23 cellular contexts compared by ENCODE assay signal in the genomic region with DNA sequence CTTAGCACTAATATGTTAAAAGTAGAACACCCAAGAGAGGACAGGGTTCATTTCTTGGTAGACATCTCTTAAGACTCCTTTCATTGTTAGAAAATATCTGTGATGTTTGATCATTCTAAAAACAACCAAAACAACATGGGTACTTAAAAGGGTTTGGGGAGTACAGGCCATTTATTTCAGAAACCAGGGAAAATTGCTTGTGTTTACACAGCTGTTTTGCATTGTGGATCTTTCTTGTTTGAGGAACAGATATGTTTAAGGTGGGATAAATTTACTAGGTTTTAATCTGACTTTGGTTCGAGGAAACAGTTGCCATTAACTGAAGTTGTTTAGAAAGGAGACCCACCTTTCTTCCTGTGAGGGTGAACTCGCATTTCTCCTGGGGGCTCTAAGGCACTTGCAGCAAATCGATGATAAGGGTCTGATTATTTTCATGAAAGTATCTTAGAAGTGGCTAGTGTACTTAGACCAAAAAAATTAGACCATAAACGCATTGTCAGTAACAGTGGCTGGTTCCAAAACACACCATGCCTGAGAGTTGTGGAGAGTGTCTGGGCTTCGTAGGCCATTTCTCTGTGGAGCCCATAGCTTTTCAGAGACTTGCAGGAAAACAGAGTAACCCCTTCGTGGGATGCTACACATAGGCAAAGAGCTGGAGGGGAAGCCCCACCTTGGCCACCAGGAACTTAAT. TPM values are rescaled to one million over a fixed set of nuclear protein-coding genes. Genes with fewer than 3 reads are reported as not detected.
A peak's percentile ranks its signal among the peaks of the same experiment; 100 is the strongest.
DNase-seq lines count a peak whose midpoint lies in the region; ATAC-seq and TF ChIP-seq lines count a peak whose summit lies in the region.
"Had no signal": no experiment of that assay in that cellular context is flagged by ENCODE, and none has a peak within 500 bp of the region (broad histone marks: within the 10 kb centered on the region; RNA-seq: fewer than 3 reads in every experiment).

No MANE protein-coding gene starts in this region.

- no peaks in the 10 kb centered on the region for H3K9me3 ChIP-seq in SJCRH30 (replicated peaks)
- H3K9me3 ChIP-seq in hepatocyte (ENCODE audit: low read depth): no peaks in the 10 kb centered on the region
- H3K9me3 ChIP-seq: BLaER1 had no signal

- H2AFZ ChIP-seq in hepatocyte: no peak overlapping the region
- H2AFZ ChIP-seq: GM23338 had no signal

- H3K27ac Mint-ChIP-seq in natural killer cell treated with Interleukin-12 subunit alpha and Interleukin-12 subunit beta and Interleukin-15 and Interleukin-18, amount 100 ng/mL, for 72 hours: no peak overlapping the region
- no peak overlapping the region for H3K27ac Mint-ChIP-seq in natural killer cell
- H3K27ac Mint-ChIP-seq in activated T-helper 17 cell treated with anti-CD3 and anti-CD28 coated beads, Interleukin-2, amount 50 U/mL, for 72 hours: no peak overlapping the region
- no peak overlapping the region for H3K27ac Mint-ChIP-seq in activated T-cell treated with anti-CD3 and anti-CD28 coated beads, Interleukin-2, amount 50 U/mL, for 72 hours
- H3K27ac Mint-ChIP-seq: GM23338, H9 had no signal

- ATAC-seq in natural killer cell treated with Interleukin-12 subunit alpha and Interleukin-12 subunit beta and Interleukin-15 and Interleukin-18, amount 100 ng/mL, for 72 hours: no peak
- no peak for ATAC-seq in natural killer cell
- no peak for ATAC-seq in activated T-helper 17 cell treated with anti-CD3 and anti-CD28 coated beads, Interleukin-2, amount 50 U/mL, for 72 hours (replicated peaks)
- no peak for ATAC-seq in activated T-cell treated with anti-CD3 and anti-CD28 coated beads, Interleukin-2, amount 50 U/mL, for 72 hours (replicated peaks in 1 of 2)
- ATAC-seq: GM23338, K562 had no signal

- DNase-seq in natural killer cell treated with Interleukin-12 subunit alpha and Interleukin-12 subunit beta and Interleukin-15 and Interleukin-18, amount 100 ng/mL, for 72 hours (ENCODE audit: low spot score): peak; percentile 53
- no peak for DNase-seq in natural killer cell
- DNase-seq in SJCRH30: peak in 1 of 2 experiments; percentile 61
- no peak for DNase-seq in hepatocyte (ENCODE audit: low spot score)
- no peak for DNase-seq in kidney glomerular epithelial cell (lab: John Stamatoyannopoulos, UW)
- no peak for DNase-seq in activated T-cell treated with anti-CD3 and anti-CD28 coated beads, Interleukin-2, amount 50 U/mL, for 72 hours
- DNase-seq in RWPE1 (ENCODE audit: low spot score): no peak
- DNase-seq: CD4-positive, CD25-positive, alpha-beta regulatory T cell; DMS153; H9; Kasumi-1; MV-4-11; NCI-H187; NCI-H446; NCI-H524 treated with DMSO at 0.1 percent for 48 hours had no signal

- no peaks in the 10 kb centered on the region for H3K27me3 ChIP-seq in SJCRH30
- H3K27me3 ChIP-seq in hepatocyte: no peaks in the 10 kb centered on the region
- H3K27me3 ChIP-seq: BLaER1 had no signal

- H3K4me1 Mint-ChIP-seq in natural killer cell treated with Interleukin-12 subunit alpha and Interleukin-12 subunit beta and Interleukin-15 and Interleukin-18, amount 100 ng/mL, for 72 hours (ENCODE audit: low read depth in 2 of 2): peaks cover 0 to 6% of the 10 kb centered on the region in 2 donors
- no peaks in the 10 kb centered on the region for H3K4me1 Mint-ChIP-seq in natural killer cell
- H3K4me1 Mint-ChIP-seq in activated T-helper 17 cell treated with anti-CD3 and anti-CD28 coated beads, Interleukin-2, amount 50 U/mL, for 72 hours: peaks cover 5% of the 10 kb centered on the region
- peaks cover 14% of the 10 kb centered on the region for H3K4me1 Mint-ChIP-seq in activated T-cell treated with anti-CD3 and anti-CD28 coated beads, Interleukin-2, amount 50 U/mL, for 72 hours (ENCODE audit: low read depth)
- H3K4me1 Mint-ChIP-seq: GM23338 had no signal

- H3K36me3 ChIP-seq in SJCRH30 (no peaks in the 10 kb centered on the region; the same call in 1 of the 2 replicates), hepatocyte (replicated peaks; ENCODE audit: insufficient read depth, low read depth) (no peaks in the 10 kb centered on the region)

- H3K36me3 Mint-ChIP-seq in natural killer cell treated with Interleukin-12 subunit alpha and Interleukin-12 subunit beta and Interleukin-15 and Interleukin-18, amount 100 ng/mL, for 72 hours: peaks cover 6% of the 10 kb centered on the region
- H3K36me3 Mint-ChIP-seq in natural killer cell: peaks cover 7% of the 10 kb centered on the region
- H3K36me3 Mint-ChIP-seq in activated T-helper 17 cell treated with anti-CD3 and anti-CD28 coated beads, Interleukin-2, amount 50 U/mL, for 72 hours (ENCODE audit: low read depth): peaks cover 62% of the 10 kb centered on the region
- peaks cover 3 to 8% of the 10 kb centered on the region in 2 donors for H3K36me3 Mint-ChIP-seq in activated T-cell treated with anti-CD3 and anti-CD28 coated beads, Interleukin-2, amount 50 U/mL, for 72 hours (ENCODE audit: insufficient read depth in 2 of 2)

- H3K27me3 Mint-ChIP-seq in natural killer cell treated with Interleukin-12 subunit alpha and Interleukin-12 subunit beta and Interleukin-15 and Interleukin-18, amount 100 ng/mL, for 72 hours: no peaks in the 10 kb centered on the region
- H3K27me3 Mint-ChIP-seq in natural killer cell (ENCODE audit: low read depth in 2 of 2): no peaks in the 10 kb centered on the region
- no peaks in the 10 kb centered on the region for H3K27me3 Mint-ChIP-seq in activated T-helper 17 cell treated with anti-CD3 and anti-CD28 coated beads, Interleukin-2, amount 50 U/mL, for 72 hours
- H3K27me3 Mint-ChIP-seq in activated T-cell treated with anti-CD3 and anti-CD28 coated beads, Interleukin-2, amount 50 U/mL, for 72 hours (ENCODE audit: low read depth): no peaks in the 10 kb centered on the region
- H3K27me3 Mint-ChIP-seq: CD4-positive, CD25-positive, alpha-beta regulatory T cell had no signal

- peak overlapping the region; percentile 51 for H3K27ac ChIP-seq in SJCRH30
- peak overlapping the region; percentile 90 for H3K27ac ChIP-seq in hepatocyte
- H3K27ac ChIP-seq in RWPE1: no peak overlapping the region
- H3K27ac ChIP-seq: BLaER1 had no signal

- CTCF ChIA-PET in RWPE1 (lab: Yijun Ruan, JAX): no interaction called here

- no peak overlapping the region for H3K4me3 Mint-ChIP-seq in natural killer cell treated with Interleukin-12 subunit alpha and Interleukin-12 subunit beta and Interleukin-15 and Interleukin-18, amount 100 ng/mL, for 72 hours
- H3K4me3 Mint-ChIP-seq in natural killer cell: no peak overlapping the region
- H3K4me3 Mint-ChIP-seq in activated T-helper 17 cell treated with anti-CD3 and anti-CD28 coated beads, Interleukin-2, amount 50 U/mL, for 72 hours: no peak overlapping the region
- no peak overlapping the region for H3K4me3 Mint-ChIP-seq in activated T-cell treated with anti-CD3 and anti-CD28 coated beads, Interleukin-2, amount 50 U/mL, for 72 hours
- H3K4me3 Mint-ChIP-seq: CD4-positive, CD25-positive, alpha-beta regulatory T cell; GM23338; H9 had no signal

- no peak overlapping the region for H3K4me2 ChIP-seq in hepatocyte
- H3K4me2 ChIP-seq: BLaER1, GM23338 had no signal

- no peaks in the 10 kb centered on the region for H3K9me3 Mint-ChIP-seq in natural killer cell treated with Interleukin-12 subunit alpha and Interleukin-12 subunit beta and Interleukin-15 and Interleukin-18, amount 100 ng/mL, for 72 hours
- no peaks in the 10 kb centered on the region for H3K9me3 Mint-ChIP-seq in natural killer cell
- H3K9me3 Mint-ChIP-seq in activated T-helper 17 cell treated with anti-CD3 and anti-CD28 coated beads, Interleukin-2, amount 50 U/mL, for 72 hours: no peaks in the 10 kb centered on the region
- H3K9me3 Mint-ChIP-seq in activated T-cell treated with anti-CD3 and anti-CD28 coated beads, Interleukin-2, amount 50 U/mL, for 72 hours: no peaks in the 10 kb centered on the region
- H3K9me3 Mint-ChIP-seq: CD4-positive, CD25-positive, alpha-beta regulatory T cell; GM23338; H9 had no signal

- TF ChIP-seq CTCF in natural killer cell (IDR thresholded peaks at IDR 0.05): no peak
- TF ChIP-seq CTCF in hepatocyte (IDR thresholded peaks at IDR 0.05; ENCODE audit: poor library complexity): no peak
- no peak for TF ChIP-seq CTCF in RWPE1 (conservative IDR thresholded peaks at IDR 0.05; ENCODE audit: low read depth)

- H3K79me2 ChIP-seq in hepatocyte: no peaks in the 10 kb centered on the region

- POLR2A ChIA-PET in RWPE1 (lab: Yijun Ruan, JAX; ENCODE audit: low non-redundant PET): no interaction called here

- H3K4me1 ChIP-seq in SJCRH30: peaks cover 27% of the 10 kb centered on the region
- peaks cover 11% of the 10 kb centered on the region for H3K4me1 ChIP-seq in hepatocyte (ENCODE audit: insufficient read depth)
- H3K4me1 ChIP-seq: BLaER1 had no signal

- intact Hi-C loops in natural killer cell (cut with micrococcal nuclease): no loop called here

- H3K4me3 ChIP-seq in SJCRH30: no peak overlapping the region
- H3K4me3 ChIP-seq in hepatocyte: no peak overlapping the region
- H3K4me3 ChIP-seq: BLaER1, GM23338, K562 had no signal

- WGBS in hepatocyte (ENCODE audit: low lambda C conversion rate, missing lambda C conversion rate): 61% methylated on average over 6 of the region's 6 CpGs

- no peaks in the 10 kb centered on the region for H3K9me2 ChIP-seq in hepatocyte (replicated peaks; ENCODE audit: insufficient read depth)

- H4K20me1 ChIP-seq in hepatocyte (ENCODE audit: insufficient read depth, poor library complexity, severe bottlenecking): no peaks in the 10 kb centered on the region
- H4K20me1 ChIP-seq: BLaER1 had no signal

RNA-seq across cellular contexts. Expression of a gene that starts 17.6 kb away (rescaled TPM):
- 10 to 100 TPM in 1 of 2 donors, 1 to 10 TPM in 1; 4.3 to 10.8 TPM for total RNA-seq in natural killer cell treated with Interleukin-12 subunit alpha and Interleukin-12 subunit beta and Interleukin-15 and Interleukin-18, amount 100 ng/mL, for 72 hours
- total RNA-seq in natural killer cell (1 to 10 TPM; 4.0 to 6.2 (median 4.7) TPM), hepatocyte (14.7 and 18.5 TPM in 2 replicates)
- 5.2 and 7.1 TPM in 2 replicates for total RNA-seq in SJCRH30 (2014; rRNA removed; shearing (Covaris generic))
- polyA plus RNA-seq in hepatocyte: 23.2 and 25.8 TPM in 2 replicates
- 10 to 100 TPM; 14.9 to 15.7 TPM for total RNA-seq in activated T-helper 17 cell treated with anti-CD3 and anti-CD28 coated beads, Interleukin-2, amount 50 U/mL, for 72 hours
- total RNA-seq in activated T-cell treated with anti-CD3 and anti-CD28 coated beads, Interleukin-2, amount 50 U/mL, for 72 hours: 10 to 100 TPM; 16.8 to 18.2 TPM

RNA-seq across cellular contexts. Expression of a gene that starts 23.1 kb away (rescaled TPM):
- not detected for total RNA-seq in natural killer cell treated with Interleukin-12 subunit alpha and Interleukin-12 subunit beta and Interleukin-15 and Interleukin-18, amount 100 ng/mL, for 72 hours
- not detected for total RNA-seq in natural killer cell
- total RNA-seq in SJCRH30 (2014; rRNA removed; shearing (Covaris generic)): not detected in 2 replicates
- not detected in 2 replicates for total RNA-seq in hepatocyte
- not detected in 2 replicates for polyA plus RNA-seq in hepatocyte
- total RNA-seq in activated T-helper 17 cell treated with anti-CD3 and anti-CD28 coated beads, Interleukin-2, amount 50 U/mL, for 72 hours: not detected
- not detected for total RNA-seq in activated T-cell treated with anti-CD3 and anti-CD28 coated beads, Interleukin-2, amount 50 U/mL, for 72 hours
- total RNA-seq: CD4-positive, CD25-positive, alpha-beta regulatory T cell; Daoy; G401; GM23338; H9; K562; MCF 10A had no signal
- polyA plus RNA-seq: AG04450; CD4-positive, CD25-positive, alpha-beta regulatory T cell; GM23338; K562 had no signal

RNA-seq across cellular contexts. Expression of a gene that starts 58.8 kb away (rescaled TPM):
- 10 to 100 TPM; 48.3 to 61.8 TPM for total RNA-seq in natural killer cell treated with Interleukin-12 subunit alpha and Interleukin-12 subunit beta and Interleukin-15 and Interleukin-18, amount 100 ng/mL, for 72 hours
- total RNA-seq in natural killer cell (100 to 1,000 TPM in 2 of 3 donors, 10 to 100 TPM in 1; 98.8 to 145 (median 133) TPM), hepatocyte (0.10 TPM in 1 of 2 replicates, not detected in the other)
- 0.02 and 0.05 TPM in 2 replicates for total RNA-seq in SJCRH30 (2014; rRNA removed; shearing (Covaris generic))
- polyA plus RNA-seq in hepatocyte: 0.15 and 0.17 TPM in 2 replicates
- total RNA-seq in activated T-helper 17 cell treated with anti-CD3 and anti-CD28 coated beads, Interleukin-2, amount 50 U/mL, for 72 hours: 10 to 100 TPM; 36.8 to 49.1 TPM
- 10 to 100 TPM; 24.1 to 28.8 TPM for total RNA-seq in activated T-cell treated with anti-CD3 and anti-CD28 coated beads, Interleukin-2, amount 50 U/mL, for 72 hours
- total RNA-seq: G401, MCF 10A had no signal
- polyA plus RNA-seq: AG04450 had no signal

Comparison
In these comparisons a context has a peak if more than half of its experiments do, and no peak if none do; other contexts are left out.
1. RNA of a gene that starts 58.8 kb away (total RNA-seq): 98.8 to 145 TPM in natural killer cell, 48.3 to 61.8 TPM in natural killer cell treated with Interleukin-12 subunit alpha and Interleukin-12 subunit beta and Interleukin-15 and Interleukin-18, amount 100 ng/mL, for 72 hours, 36.8 to 49.1 TPM in activated T-helper 17 cell treated with anti-CD3 and anti-CD28 coated beads, Interleukin-2, amount 50 U/mL, for 72 hours and 24.1 to 28.8 TPM in activated T-cell treated with anti-CD3 and anti-CD28 coated beads, Interleukin-2, amount 50 U/mL, for 72 hours; 0.10 TPM in hepatocyte and 0.02 to 0.05 TPM in SJCRH30; every median in the first group is over 10 times any median in the second.